In the genomic region with DNA sequence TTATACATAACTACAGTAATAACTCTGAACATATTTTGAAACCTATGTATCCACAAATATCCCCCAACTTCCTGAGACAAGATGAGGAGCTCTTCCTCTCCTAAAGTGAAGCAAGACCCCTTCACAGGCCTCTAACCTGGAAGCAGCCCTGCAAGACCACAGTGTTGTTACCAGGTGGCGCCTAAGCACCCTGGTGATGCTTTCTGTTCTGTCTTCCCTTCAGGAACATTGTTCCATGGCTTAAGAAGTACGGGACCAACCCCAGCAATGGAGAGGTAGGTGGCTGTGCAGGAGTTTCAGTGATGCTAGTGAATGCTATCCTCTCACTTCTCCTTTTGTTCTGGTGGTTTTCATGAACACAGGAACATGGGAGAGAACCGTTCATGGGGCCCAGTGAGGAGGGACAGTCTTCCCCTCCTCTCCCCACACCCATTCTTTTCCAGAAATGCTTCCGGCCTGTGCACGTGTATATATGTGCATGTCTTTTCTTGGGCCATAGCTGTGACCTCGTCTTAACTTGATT, we compare ENCODE assay signal across 19 cellular contexts. TPM values are rescaled to one million over a fixed set of nuclear protein-coding genes. Genes with fewer than 3 reads are reported as not detected.
A peak's percentile ranks its signal among the peaks of the same experiment; 100 is the strongest.
DNase-seq lines count a peak whose midpoint lies in the region; ATAC-seq, FAIRE-seq and TF ChIP-seq lines count a peak whose summit lies in the region.
"Had no signal": no experiment of that assay in that cellular context is flagged by ENCODE, and none has a peak within 500 bp of the region (broad histone marks: within the 10 kb centered on the region; RNA-seq: fewer than 3 reads in every experiment).

No MANE protein-coding gene starts in this region.

- ATAC-seq in GM12878, result peak; percentile 23; the same call in 1 of the 3 replicates
- ATAC-seq: Panc1 had no signal

- H2BK5ac ChIP-seq in trophoblast cell (ENCODE audit: low read depth, low read length, poor library complexity), result no peak overlapping the region

- no peaks in the 10 kb centered on the region for H4K20me1 ChIP-seq in GM12878 (ENCODE audit: control insufficient read depth, insufficient read depth)

- no peak overlapping the region for H2BK12ac ChIP-seq in trophoblast cell (ENCODE audit: low read length)

- H2AK5ac ChIP-seq in trophoblast cell (ENCODE audit: low read length), result no peak overlapping the region

- no peaks in the 10 kb centered on the region for H3K79me1 ChIP-seq in trophoblast cell (ENCODE audit: low read length)

- H3K79me2 ChIP-seq in GM12878 (ENCODE audit: control insufficient read depth, insufficient read depth, low read length) (peaks cover 7% of the 10 kb centered on the region), trophoblast cell (ENCODE audit: control insufficient read depth, insufficient read depth, low read length, poor library complexity) (no peaks in the 10 kb centered on the region)

- CTCF ChIA-PET in GM12878 (lab: Yijun Ruan, JAX), result interaction anchor here (0.5 to 1.8 kb wide), 3 partner anchors 61 to 1455 kb away, joined by 3 to 4 read pairs (median 3); no protein-coding TSS in a partner anchor

- DNase-seq in SIG-M5 treated with dmso at 0.1 percent for 504 hours (lab: John Stamatoyannopoulos, UW; ENCODE audit: unreplicated experiment) (peak; percentile 33), SIG-M5 (lab: John Stamatoyannopoulos, UW) (no peak), NOMO-1 treated with dmso at 0.1 percent for 144 hours (lab: John Stamatoyannopoulos, UW; ENCODE audit: unreplicated experiment) (peak; percentile 24), GM12878 (ENCODE audit: low read depth, low spot score) (no peak), trophoblast cell (no peak), NCI-H2081 treated with DMSO at 0.1 percent for 48 hours (lab: John Stamatoyannopoulos, UW) (no peak), GDM1 (lab: John Stamatoyannopoulos, UW) (no peak)
- DNase-seq: COR-L47, DMS 273 treated with DMSO at 0.1 percent for 48 hours, DND-41, GF-D8, NCI-H1092 treated with DMSO at 0.1 percent for 48 hours, NCI-H146, NCI-H2029 treated with DMSO at 0.1 percent for 48 hours had no signal

- in situ Hi-C loops in GM12878 (cut with MboI), result no loop called here

- no peak overlapping the region for H2AFZ ChIP-seq in GM12878 (ENCODE audit: control insufficient read depth, low read depth, low read length)
- no peak overlapping the region for H2AFZ ChIP-seq in trophoblast cell (ENCODE audit: insufficient read depth, low read length, poor library complexity)

- H4K91ac ChIP-seq in trophoblast cell (ENCODE audit: low read depth, low read length), result no peak overlapping the region

- BruUV-seq in GM12878 (replicated peaks; lab: Mats Ljungman, UMichigan), result no TSS peak

- SMC1A ChIA-PET in GM12878 (lab: Charles Lee; ENCODE audit: uncharacterized antibody, unreplicated experiment), result no interaction called here

- no peak overlapping the region for H4K8ac ChIP-seq in trophoblast cell (ENCODE audit: low read depth, low read length)

- no peak overlapping the region for H3K9ac ChIP-seq in GM12878 (ENCODE audit: control insufficient read depth, insufficient read depth, low read length)
- no peak overlapping the region for H3K9ac ChIP-seq in trophoblast cell (ENCODE audit: low read length)
- H3K9ac ChIP-seq: KMS-11 had no signal

- FAIRE-seq in GM12878 (lab: Jason Lieb, UNC), result no peak

- no peaks in the 10 kb centered on the region for H3K9me3 ChIP-seq in GM12878 (replicated peaks; ENCODE audit: control insufficient read depth, insufficient read depth, low read length)
- peaks cover 4% of the 10 kb centered on the region for H3K9me3 ChIP-seq in trophoblast cell (ENCODE audit: insufficient read depth, low read depth, low read length)

- H3K27ac ChIP-seq in GM12878 (ENCODE audit: control insufficient read depth, insufficient read depth) (0 out of 2 replicates have a peak overlapping the region, but pooled peaks have one; percentile 20), trophoblast cell (ENCODE audit: low read depth, low read length) (no peak overlapping the region)
- H3K27ac ChIP-seq: KMS-11 had no signal

- no peak overlapping the region for H2BK120ac ChIP-seq in trophoblast cell (ENCODE audit: insufficient read depth, low read length, poor library complexity)

- H3K4me2 ChIP-seq in GM12878 (ENCODE audit: control insufficient read depth, insufficient read depth) (no peak overlapping the region), trophoblast cell (ENCODE audit: low read length) (no peak overlapping the region)
- H3K4me2 ChIP-seq: KMS-11 had no signal

- H3K14ac ChIP-seq in trophoblast cell (ENCODE audit: low read length), result no peak overlapping the region

- H3K4me1 ChIP-seq in GM12878 (ENCODE audit: control insufficient read depth, insufficient read depth, low read length) (peaks cover 12% of the 10 kb centered on the region), trophoblast cell (ENCODE audit: control insufficient read depth in 1 of 2, insufficient read depth in 2 of 2, low read length in 2 of 2) (no peaks in the 10 kb centered on the region)

- WGBS in GM12878 (ENCODE audit: insufficient coverage, insufficient replicate concordance, low lambda C conversion rate, missing lambda C conversion rate), result 70% methylated on average over 6 of the region's 6 CpGs
- no CpG with 5 or more reads among the region's 6 CpGs for WGBS in trophoblast cell (ENCODE audit: extremely low coverage, insufficient coverage, insufficient read length)

- TF ChIP-seq CTCF in GM12878 (IDR thresholded peaks at IDR 0.05 in 2 of 3, conservative IDR thresholded peaks at IDR 0.05 in 1 of 3; ENCODE audit: control insufficient read depth in 2 of 3, extremely low read depth in 1 of 3, insufficient read depth in 1 of 3, low read depth in 3 of 3, low read length in 3 of 3), result no peak

- POLR2A ChIA-PET in GM12878 (lab: Charles Lee), result no interaction called here

- H3K4me3 ChIP-seq in GM12878 (no peak overlapping the region), trophoblast cell (ENCODE audit: low read depth, low read length) (no peak overlapping the region)

- no peak for TF ChIP-seq EP300 in GM12878 (IDR thresholded peaks at IDR 0.05; ENCODE audit: borderline replicate concordance in 1 of 2, control insufficient read depth in 1 of 2, low read depth in 2 of 2, low read length in 2 of 2)

- no peak overlapping the region for H3K23ac ChIP-seq in trophoblast cell (ENCODE audit: low read length)

- no peak overlapping the region for H4K12ac ChIP-seq in trophoblast cell (ENCODE audit: low read depth, low read length)

- no peaks in the 10 kb centered on the region for H3K27me3 ChIP-seq in GM12878 (replicated peaks in 1 of 2; ENCODE audit: control insufficient read depth in 2 of 2, insufficient read depth in 2 of 2, low read length in 1 of 2)
- H3K27me3 ChIP-seq in trophoblast cell (ENCODE audit: insufficient read depth, low read length), result no peaks in the 10 kb centered on the region

- H3K36me3 ChIP-seq in GM12878 (ENCODE audit: control insufficient read depth in 2 of 2, insufficient read depth in 2 of 2, low read length in 1 of 2) (peaks cover 15 to 19% of the 10 kb centered on the region in 2 experiments), trophoblast cell (ENCODE audit: control insufficient read depth in 1 of 2, insufficient read depth in 2 of 2, low read length in 2 of 2) (peaks cover 49 to 51% of the 10 kb centered on the region in 2 experiments)

- TF ChIP-seq RAD21 in GM12878 (IDR thresholded peaks at IDR 0.05; ENCODE audit: insufficient read depth, low read depth, low read length), result no peak

- H3K18ac ChIP-seq in trophoblast cell (ENCODE audit: low read length), result no peak overlapping the region

- RAD21 ChIA-PET in GM12878 (lab: Charles Lee; ENCODE audit: unreplicated experiment), result no interaction called here

- intact Hi-C loops in GM12878 (cut with micrococcal nuclease; ENCODE audit: unreplicated experiment), result no loop called here

- no peak overlapping the region for H3K4ac ChIP-seq in trophoblast cell (ENCODE audit: low read depth, low read length)

- no peak for TF ChIP-seq POLR2A in GM12878 (IDR thresholded peaks at IDR 0.05; ENCODE audit: low read depth, low read length)

RNA-seq across cellular contexts. Expression of a gene that starts 6.4 kb away (rescaled TPM):
- total RNA-seq in GM12878 (2013; cell fraction: nucleolus; rRNA removed), result 209 and 222 TPM in 2 replicates
- 27.5 and 32.3 TPM in 2 replicates for total RNA-seq in GM12878 (2014; rRNA removed)
- 27.1 and 29.0 TPM in 2 replicates for total RNA-seq in GM12878 (2014; rRNA removed; fragmentation: Illumina TruSeq; extraction: Trizol)
- total RNA-seq in GM12878 (2021), result 45.1 and 47.3 TPM in 2 replicates
- 15.9 TPM for polyA plus RNA-seq in GM12878 (2011; ENCODE audit: low read depth)
- polyA plus RNA-seq in GM12878 (2011; rRNA removed), result 32.4 and 57.0 TPM in 2 replicates
- polyA plus RNA-seq in GM12878 (2011; cell fraction: cytosol; rRNA removed), result 52.5 and 59.8 TPM in 2 replicates
- polyA plus RNA-seq in GM12878 (2011; cell fraction: nucleus; rRNA removed), result 243 and 264 TPM in 2 replicates
- 30.2 and 32.0 TPM in 2 replicates for polyA plus RNA-seq in GM12878 (2012)
- polyA plus RNA-seq in GM12878 (2014; fragmentation: Illumina TruSeq; extraction: Trizol), result 32.9 and 40.6 TPM in 2 replicates
- polyA plus RNA-seq in GM12878 (2014; fragmentation: Nextera tagmentation; extraction: Ambion mirVana), result 1 to 10 TPM; 3.5 to 5.7 TPM
- polyA plus RNA-seq in GM12878 (2014; rRNA removed), result 56.8 and 63.5 TPM in 2 replicates
- 10 to 100 TPM; 39.4 to 46.7 TPM for polyA plus RNA-seq in GM12878 (2016; fragmentation: Nextera tagmentation; extraction: Ambion mirVana)
- polyA minus RNA-seq in GM12878 (2011; rRNA and poly(A)+ RNA removed), result 58.5 and 59.1 TPM in 2 replicates
- polyA minus RNA-seq in GM12878 (2011; cell fraction: cytosol; rRNA and poly(A)+ RNA removed), result 11.9 and 12.9 TPM in 2 replicates
- 64.8 and 107 TPM in 2 replicates for polyA minus RNA-seq in GM12878 (2011; cell fraction: nucleus; rRNA and poly(A)+ RNA removed)
- polyA plus RNA-seq in trophoblast cell (2013), result 31.0 and 32.4 TPM in 2 replicates

RNA-seq across cellular contexts. Expression of a gene that starts 30.1 kb away (rescaled TPM):
- 3.6 and 5.4 TPM in 2 replicates for total RNA-seq in GM12878 (2013; cell fraction: nucleolus; rRNA removed)
- total RNA-seq in GM12878 (2014; rRNA removed), result 70.2 and 109 TPM in 2 replicates
- total RNA-seq in GM12878 (2014; rRNA removed; fragmentation: Illumina TruSeq; extraction: Trizol), result 12.9 and 17.1 TPM in 2 replicates
- 81.4 and 90.1 TPM in 2 replicates for total RNA-seq in GM12878 (2021)
- 15.5 TPM for polyA plus RNA-seq in GM12878 (2011; ENCODE audit: low read depth)
- 8.8 and 20.8 TPM in 2 replicates for polyA plus RNA-seq in GM12878 (2011; rRNA removed)
- 29.8 and 63.0 TPM in 2 replicates for polyA plus RNA-seq in GM12878 (2011; cell fraction: cytosol; rRNA removed)
- polyA plus RNA-seq in GM12878 (2011; cell fraction: nucleus; rRNA removed), result 16.4 and 22.6 TPM in 2 replicates
- 49.9 and 87.0 TPM in 2 replicates for polyA plus RNA-seq in GM12878 (2012)
- polyA plus RNA-seq in GM12878 (2014; fragmentation: Illumina TruSeq; extraction: Trizol), result 0.33 and 3.9 TPM in 2 replicates
- polyA plus RNA-seq in GM12878 (2014; fragmentation: Nextera tagmentation; extraction: Ambion mirVana), result 10 to 100 TPM in 1 of 2 experiments, 1 to 10 TPM in 1; 3.0 to 17.8 TPM
- 97.9 and 134 TPM in 2 replicates for polyA plus RNA-seq in GM12878 (2014; rRNA removed)
- 100 to 1,000 TPM; 191 to 214 TPM for polyA plus RNA-seq in GM12878 (2016; fragmentation: Nextera tagmentation; extraction: Ambion mirVana)
- 14.3 and 25.4 TPM in 2 replicates for polyA minus RNA-seq in GM12878 (2011; rRNA and poly(A)+ RNA removed)
- polyA minus RNA-seq in GM12878 (2011; cell fraction: cytosol; rRNA and poly(A)+ RNA removed), result 12.2 and 12.8 TPM in 2 replicates
- polyA minus RNA-seq in GM12878 (2011; cell fraction: nucleus; rRNA and poly(A)+ RNA removed), result 4.4 and 8.3 TPM in 2 replicates
- polyA plus RNA-seq in trophoblast cell (2013), result 59.2 and 63.2 TPM in 2 replicates

RNA-seq across cellular contexts. Expression of a gene that starts 39.6 kb away (rescaled TPM):
- total RNA-seq in GM12878 (2013; cell fraction: nucleolus; rRNA removed), result 0.32 and 0.69 TPM in 2 replicates
- 0.05 TPM in 1 of 2 replicates, not detected in the other for total RNA-seq in GM12878 (2014; rRNA removed)
- total RNA-seq in GM12878 (2014; rRNA removed; fragmentation: Illumina TruSeq; extraction: Trizol), result not detected in 2 replicates
- total RNA-seq in GM12878 (2021), result 0.18 and 0.29 TPM in 2 replicates
- polyA plus RNA-seq in GM12878 (2011; ENCODE audit: low read depth), result not detected
- polyA plus RNA-seq in GM12878 (2011; rRNA removed), result 0.04 TPM in 1 of 2 replicates, not detected in the other
- 0.09 and 0.13 TPM in 2 replicates for polyA plus RNA-seq in GM12878 (2011; cell fraction: cytosol; rRNA removed)
- 0.39 and 0.50 TPM in 2 replicates for polyA plus RNA-seq in GM12878 (2011; cell fraction: nucleus; rRNA removed)
- 0.06 TPM in 1 of 2 replicates, not detected in the other for polyA plus RNA-seq in GM12878 (2012)
- 0.04 TPM in 1 of 2 replicates, not detected in the other for polyA plus RNA-seq in GM12878 (2014; fragmentation: Illumina TruSeq; extraction: Trizol)
- polyA plus RNA-seq in GM12878 (2014; fragmentation: Nextera tagmentation; extraction: Ambion mirVana), result not detected
- polyA plus RNA-seq in GM12878 (2014; rRNA removed), result 0.04 and 0.32 TPM in 2 replicates
- polyA plus RNA-seq in GM12878 (2016; fragmentation: Nextera tagmentation; extraction: Ambion mirVana), result not detected
- polyA minus RNA-seq in GM12878 (2011; rRNA and poly(A)+ RNA removed), result 0.10 TPM in 1 of 2 replicates, not detected in the other
- polyA minus RNA-seq in GM12878 (2011; cell fraction: cytosol; rRNA and poly(A)+ RNA removed), result not detected in 2 replicates
- polyA minus RNA-seq in GM12878 (2011; cell fraction: nucleus; rRNA and poly(A)+ RNA removed), result 0.19 and 0.24 TPM in 2 replicates
- 0.41 and 0.42 TPM in 2 replicates for polyA plus RNA-seq in trophoblast cell (2013)
- total RNA-seq: A172, NCI-H460, SK-MEL-5 had no signal

RNA-seq across cellular contexts. Expression of a gene that starts 42.3 kb away (rescaled TPM):
- 37.4 and 44.8 TPM in 2 replicates for total RNA-seq in GM12878 (2013; cell fraction: nucleolus; rRNA removed)
- total RNA-seq in GM12878 (2014; rRNA removed), result 64.1 and 75.4 TPM in 2 replicates
- total RNA-seq in GM12878 (2014; rRNA removed; fragmentation: Illumina TruSeq; extraction: Trizol), result 10.1 and 12.0 TPM in 2 replicates
- total RNA-seq in GM12878 (2021), result 55.7 and 58.4 TPM in 2 replicates
- 4.8 TPM for polyA plus RNA-seq in GM12878 (2011; ENCODE audit: low read depth)
- 6.3 and 18.3 TPM in 2 replicates for polyA plus RNA-seq in GM12878 (2011; rRNA removed)
- polyA plus RNA-seq in GM12878 (2011; cell fraction: cytosol; rRNA removed), result 31.1 and 59.0 TPM in 2 replicates
- polyA plus RNA-seq in GM12878 (2011; cell fraction: nucleus; rRNA removed), result 60.2 and 70.8 TPM in 2 replicates
- 27.7 and 31.7 TPM in 2 replicates for polyA plus RNA-seq in GM12878 (2012)
- polyA plus RNA-seq in GM12878 (2014; fragmentation: Illumina TruSeq; extraction: Trizol), result 2.1 and 8.4 TPM in 2 replicates
- 1 to 10 TPM in 1 of 2 experiments, under 1 TPM in 1; 1.00 to 4.4 TPM for polyA plus RNA-seq in GM12878 (2014; fragmentation: Nextera tagmentation; extraction: Ambion mirVana)
- 72.1 and 83.6 TPM in 2 replicates for polyA plus RNA-seq in GM12878 (2014; rRNA removed)
- 10 to 100 TPM; 68.5 to 77.6 TPM for polyA plus RNA-seq in GM12878 (2016; fragmentation: Nextera tagmentation; extraction: Ambion mirVana)
- 5.0 and 15.1 TPM in 2 replicates for polyA minus RNA-seq in GM12878 (2011; rRNA and poly(A)+ RNA removed)
- 8.5 and 15.4 TPM in 2 replicates for polyA minus RNA-seq in GM12878 (2011; cell fraction: cytosol; rRNA and poly(A)+ RNA removed)
- polyA minus RNA-seq in GM12878 (2011; cell fraction: nucleus; rRNA and poly(A)+ RNA removed), result 22.6 and 40.6 TPM in 2 replicates
- 18.4 and 21.0 TPM in 2 replicates for polyA plus RNA-seq in trophoblast cell (2013)

Comparison
In these comparisons a context has a peak if more than half of its experiments do, and no peak if none do; other contexts are left out.
1. DNase-seq: peak in SIG-M5 treated with dmso at 0.1 percent for 504 hours (single experiment) and NOMO-1 treated with dmso at 0.1 percent for 144 hours (single experiment); none in SIG-M5 (single experiment), GM12878 (single experiment), trophoblast cell (0 of 2), NCI-H2081 treated with DMSO at 0.1 percent for 48 hours (single experiment) and GDM1 (single experiment).